Comparison of ENCODE assay signal across 31 cellular contexts in the genomic region with DNA sequence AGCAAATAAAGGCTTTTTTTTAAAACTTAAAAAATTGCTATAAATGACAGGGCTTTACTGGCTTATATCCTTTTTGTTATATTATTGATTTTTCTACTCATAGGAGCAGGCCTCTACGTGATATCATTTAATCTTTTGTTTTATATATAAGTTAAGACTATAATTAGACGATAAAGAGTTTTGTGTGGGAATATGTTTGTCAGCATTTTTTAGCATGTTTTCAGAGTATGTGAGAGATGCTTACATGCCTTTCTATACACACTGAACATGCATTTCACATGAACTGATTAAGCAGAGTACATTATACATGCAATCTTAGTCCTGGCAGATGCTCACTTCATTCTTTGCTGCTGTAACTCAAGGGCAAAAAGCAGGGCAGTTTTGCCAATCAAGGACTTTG. TPM values are rescaled to one million over a fixed set of nuclear protein-coding genes. Genes with fewer than 3 reads are reported as not detected.
DNase-seq lines count a peak whose midpoint lies in the region; ATAC-seq, FAIRE-seq and TF ChIP-seq lines count a peak whose summit lies in the region.
"Had no signal": no experiment of that assay in that cellular context is flagged by ENCODE, and none has a peak within 500 bp of the region (broad histone marks: within the 10 kb centered on the region; RNA-seq: fewer than 3 reads in every experiment).

No MANE protein-coding gene starts in this region.

- no peak overlapping the region for H3K4me3 Mint-ChIP-seq in GM23338
- H3K4me3 Mint-ChIP-seq: CD14-positive monocyte; CD4-positive, alpha-beta memory T cell; CD4-positive, CD25-positive, alpha-beta regulatory T cell; CD8-positive, alpha-beta memory T cell had no signal

- no peak overlapping the region for H3K27ac ChIP-seq in HepG2 (ENCODE audit: extremely low read length, insufficient read depth, low read length)
- no peak overlapping the region for H3K27ac ChIP-seq in right lobe of liver
- no peak overlapping the region for H3K27ac ChIP-seq in GM23338 (ENCODE audit: low read depth)
- H3K27ac ChIP-seq in SK-N-MC: no peak overlapping the region
- H3K27ac ChIP-seq in colonic mucosa: no peak overlapping the region
- no peak overlapping the region for H3K27ac ChIP-seq in PC-3 (ENCODE audit: low read length)
- H3K27ac ChIP-seq: 22Rv1, BLaER1 had no signal

- H3K79me2 ChIP-seq in HepG2 (ENCODE audit: insufficient read depth, low read length) (no peaks in the 10 kb centered on the region), GM23338 (replicated peaks; ENCODE audit: insufficient read depth) (no peaks in the 10 kb centered on the region), PC-3 (ENCODE audit: low read length) (no peaks in the 10 kb centered on the region)

- H3K36me3 ChIP-seq in HepG2 (replicated peaks in 1 of 2; ENCODE audit: control insufficient read depth in 1 of 2, insufficient read depth in 2 of 2, low read length in 2 of 2) (no peaks in the 10 kb centered on the region), right lobe of liver (no peaks in the 10 kb centered on the region), GM23338 (ENCODE audit: insufficient read depth) (no peaks in the 10 kb centered on the region), SK-N-MC (ENCODE audit: insufficient read depth, low read length) (no peaks in the 10 kb centered on the region), colonic mucosa (no peaks in the 10 kb centered on the region), PC-3 (ENCODE audit: low read depth, low read length) (no peaks in the 10 kb centered on the region)
- H3K36me3 ChIP-seq: BE2C, BLaER1 had no signal

- peaks cover 9% of the 10 kb centered on the region; the same call in 2 of the 3 replicates for H3K4me1 Mint-ChIP-seq in GM23338
- H3K4me1 Mint-ChIP-seq: CD4-positive, alpha-beta memory T cell; CD4-positive, CD25-positive, alpha-beta regulatory T cell; CD8-positive, alpha-beta memory T cell had no signal

- H3K9me3 ChIP-seq in HepG2 (ENCODE audit: low read length) (no peaks in the 10 kb centered on the region), right lobe of liver (no peaks in the 10 kb centered on the region), SK-N-MC (ENCODE audit: low read depth, low read length) (no peaks in the 10 kb centered on the region), colonic mucosa (no peaks in the 10 kb centered on the region), PC-3 (ENCODE audit: low read length) (no peaks in the 10 kb centered on the region)
- H3K9me3 ChIP-seq: BE2C, BLaER1 had no signal

- CTCF ChIA-PET in HepG2 (lab: Yijun Ruan, JAX; ENCODE audit: low intra/inter-chr PET ratio, low total read pairs) (no interaction called here), PC-3 (lab: Charles Lee) (no interaction called here)

- no peak overlapping the region for H3K4me3 ChIP-seq in HepG2 (replicated peaks in 1 of 3; ENCODE audit: insufficient read depth in 1 of 3, low read depth in 2 of 3, low read length in 3 of 3)
- H3K4me3 ChIP-seq in right lobe of liver: no peak overlapping the region
- no peak overlapping the region for H3K4me3 ChIP-seq in GM23338
- H3K4me3 ChIP-seq in SK-N-MC: no peak overlapping the region
- no peak overlapping the region for H3K4me3 ChIP-seq in colonic mucosa
- H3K4me3 ChIP-seq in PC-3 (ENCODE audit: low read length): no peak overlapping the region
- H3K4me3 ChIP-seq: BLaER1 had no signal

- H3K27me3 ChIP-seq in HepG2 (ENCODE audit: control insufficient read depth in 1 of 2, insufficient read depth in 2 of 2, low read length in 2 of 2) (peaks cover 0 to 20% of the 10 kb centered on the region in 2 experiments; a peak in 2 of 5 replicates), right lobe of liver (no peaks in the 10 kb centered on the region), GM23338 (ENCODE audit: insufficient read depth) (no peaks in the 10 kb centered on the region), colonic mucosa (no peaks in the 10 kb centered on the region), PC-3 (ENCODE audit: low read length) (peaks cover 31% of the 10 kb centered on the region)
- H3K27me3 ChIP-seq: BLaER1 had no signal

- POLR2A ChIA-PET in HepG2 (lab: Yijun Ruan, JAX) (no interaction called here), PC-3 (lab: Charles Lee; ENCODE audit: unreplicated experiment) (no interaction called here)

- H3F3A ChIP-seq in GM23338 (replicated peaks; ENCODE audit: low read depth): no peaks in the 10 kb centered on the region
- H3F3A ChIP-seq in PC-3 (ENCODE audit: low read length, unreplicated experiment): no peaks in the 10 kb centered on the region

- H3K27me3 Mint-ChIP-seq in GM23338 (ENCODE audit: insufficient read depth, low read depth, poor library complexity): peaks cover 4% of the 10 kb centered on the region

- H3K4me1 ChIP-seq in HepG2 (ENCODE audit: insufficient read depth, low read length) (no peaks in the 10 kb centered on the region), right lobe of liver (no peaks in the 10 kb centered on the region), GM23338 (ENCODE audit: insufficient read depth) (peaks cover 5% of the 10 kb centered on the region; the same call in 1 of the 2 replicates), colonic mucosa (no peaks in the 10 kb centered on the region), PC-3 (ENCODE audit: insufficient read depth, low read length) (no peaks in the 10 kb centered on the region)
- H3K4me1 ChIP-seq: BE2C, BLaER1 had no signal

- no peaks in the 10 kb centered on the region for H3K9me2 ChIP-seq in GM23338 (ENCODE audit: insufficient read depth)
- H3K9me2 ChIP-seq in PC-3 (replicated peaks; ENCODE audit: low read length): no peaks in the 10 kb centered on the region

- intact Hi-C loops in HepG2 (cut with micrococcal nuclease; ENCODE audit: unreplicated experiment): no loop called here
- intact Hi-C loops in right lobe of liver (cut with DNase I): no loop called here
- intact Hi-C loops in colonic mucosa (cut with DNase I): no loop called here
- intact Hi-C loops in PC-3 (cut with micrococcal nuclease): no loop called here

- no peak for TF ChIP-seq EP300 in HepG2 (IDR thresholded peaks at IDR 0.05; ENCODE audit: low read depth in 2 of 2, low read length in 2 of 2)
- TF ChIP-seq EP300 in HepG2 (CRISPR knock-in tag; IDR thresholded peaks at IDR 0.05; ENCODE audit: borderline replicate concordance): no peak

- WGBS in HepG2 (ENCODE audit: low lambda C conversion rate): 17% methylated on average over 2 of the region's 2 CpGs
- 87% methylated on average over 2 of the region's 2 CpGs for WGBS in right lobe of liver (ENCODE audit: insufficient coverage, low coverage, low lambda C conversion rate, missing lambda C conversion rate)

- FAIRE-seq in HepG2 (lab: Jason Lieb, UNC): no peak
- FAIRE-seq: GM12891, GM19239 had no signal

- no peak for TF ChIP-seq RAD21 in HepG2 (CRISPR knock-in tag; IDR thresholded peaks at IDR 0.05)

- BruUV-seq in HepG2 (replicated peaks; lab: Mats Ljungman, UMichigan): no TSS peak
- no TSS peak for BruUV-seq in PC-3 (replicated peaks; lab: Mats Ljungman, UMichigan)

- H3K9me3 Mint-ChIP-seq in GM23338: no peaks in the 10 kb centered on the region
- H3K9me3 Mint-ChIP-seq: CD4-positive, alpha-beta memory T cell; CD4-positive, CD25-positive, alpha-beta regulatory T cell; CD8-positive, alpha-beta memory T cell had no signal

- no peak for DNase-seq in HepG2 (ENCODE audit: low spot score)
- no peak for DNase-seq in right lobe of liver
- no peak for DNase-seq in GM23338 (ENCODE audit: low spot score)
- DNase-seq in SK-N-MC (ENCODE audit: low read depth, low spot score): no peak
- no peak for DNase-seq in colonic mucosa
- no peak for DNase-seq in PC-3
- DNase-seq: ACHN; BE2C; C1 segment of cervical spinal cord; CD4-positive, alpha-beta memory T cell; CD4-positive, CD25-positive, alpha-beta regulatory T cell; CD8-positive, alpha-beta memory T cell; COR-L47; DMS 273 treated with DMSO at 0.1 percent for 48 hours; DMS153; DMS53; DMS79; DND-41; EL; GF-D8 had no signal

- H3K36me3 Mint-ChIP-seq in GM23338 (ENCODE audit: low read depth): no peaks in the 10 kb centered on the region
- H3K36me3 Mint-ChIP-seq: CD14-positive monocyte; CD4-positive, alpha-beta memory T cell; CD4-positive, CD25-positive, alpha-beta regulatory T cell; CD8-positive, alpha-beta memory T cell had no signal

- H3K27ac Mint-ChIP-seq in GM23338: no peak overlapping the region
- H3K27ac Mint-ChIP-seq: CD14-positive monocyte; CD4-positive, alpha-beta memory T cell; CD4-positive, CD25-positive, alpha-beta regulatory T cell; CD8-positive, alpha-beta memory T cell had no signal

- no peak overlapping the region for H2AFZ ChIP-seq in HepG2 (ENCODE audit: low read length)
- 0 out of 2 replicates have a peak overlapping the region, but pooled peaks have one; percentile 24 for H2AFZ ChIP-seq in GM23338
- no peak overlapping the region for H2AFZ ChIP-seq in PC-3 (ENCODE audit: low read length)

- H4K20me1 ChIP-seq in HepG2 (ENCODE audit: insufficient read depth, low read length) (no peaks in the 10 kb centered on the region), GM23338 (replicated peaks; ENCODE audit: insufficient read depth) (no peaks in the 10 kb centered on the region), PC-3 (ENCODE audit: low read length) (no peaks in the 10 kb centered on the region)
- H4K20me1 ChIP-seq: BLaER1 had no signal

- no peak for ATAC-seq in HepG2
- ATAC-seq in right lobe of liver: no peak
- ATAC-seq in GM23338: no peak
- ATAC-seq in PC-3: no peak
- ATAC-seq in HG02885 (IDR thresholded peaks at IDR 0.05; ENCODE audit: poor library complexity, unreplicated experiment): no peak

- no peak overlapping the region for H3K9ac ChIP-seq in HepG2 (ENCODE audit: insufficient read depth, low read depth, low read length)
- peak overlapping the region; percentile 28 for H3K9ac ChIP-seq in SK-N-MC (ENCODE audit: insufficient read length)
- no peak overlapping the region for H3K9ac ChIP-seq in colonic mucosa (ENCODE audit: low read depth in 2 of 2, low read length in 2 of 2)
- no peak overlapping the region for H3K9ac ChIP-seq in PC-3 (ENCODE audit: low read length)
- H3K9ac ChIP-seq: BLaER1 had no signal

- TF ChIP-seq POLR2A in HepG2 (IDR thresholded peaks at IDR 0.05; ENCODE audit: insufficient read depth in 1 of 2, low read depth in 2 of 2, low read length in 2 of 2) (no peak), right lobe of liver (IDR thresholded peaks at IDR 0.05) (no peak)

- in situ Hi-C loops in HepG2 (cut with HindIII; ENCODE audit: extremely low pct_ligation_motif_present, low pct_unique_long_range_greater_than_20kb): no loop called here

- TF ChIP-seq CTCF in HepG2 (CRISPR knock-in tag; IDR thresholded peaks at IDR 0.05) (no peak), right lobe of liver (IDR thresholded peaks at IDR 0.05) (no peak), GM23338 (conservative IDR thresholded peaks at IDR 0.05; ENCODE audit: low read depth in 2 of 2) (no peak), colonic mucosa (IDR thresholded peaks at IDR 0.05) (no peak), PC-3 (conservative IDR thresholded peaks at IDR 0.05; ENCODE audit: low read depth, low read length) (no peak)

- H3K4me2 ChIP-seq in HepG2 (ENCODE audit: low read depth, low read length) (no peak overlapping the region), GM23338 (no peak overlapping the region), PC-3 (ENCODE audit: low read length) (no peak overlapping the region)
- H3K4me2 ChIP-seq: BLaER1 had no signal

RNA-seq across cellular contexts. Expression of gene KRT222, which starts 7.7 kb away (rescaled TPM):
- total RNA-seq in HepG2 (2016; rRNA removed; fragmentation: Illumina TruSeq; extraction: Trizol) (not detected in 2 replicates), right lobe of liver (1 to 10 TPM; 1.2 to 3.2 (median 1.9) TPM), colonic mucosa (under 1 TPM in 1 of 2 donors, not detected in 1; 0.69 TPM), PC-3 (2014; rRNA removed) (not detected in 2 replicates)
- total RNA-seq in HepG2 (2016; cell fraction: cytosol; rRNA removed; fragmentation: Illumina TruSeq; extraction: Trizol; ENCODE audit: low read depth): not detected in 2 replicates
- total RNA-seq in HepG2 (2016; cell fraction: insoluble cytoplasmic fraction; rRNA removed; fragmentation: Illumina TruSeq; extraction: Trizol): not detected in 2 replicates
- not detected in 2 replicates for total RNA-seq in HepG2 (2016; cell fraction: membrane; rRNA removed; fragmentation: Illumina TruSeq; extraction: Trizol)
- not detected in 2 replicates for total RNA-seq in HepG2 (2016; cell fraction: nucleus; rRNA removed; fragmentation: Illumina TruSeq; extraction: Trizol)
- polyA plus RNA-seq in HepG2 (2011; rRNA removed) (not detected in 2 replicates), GM23338 (2016; fragmentation: Nextera tagmentation; extraction: Ambion mirVana) (0.49 TPM in 1 of 2 replicates, not detected in the other)
- not detected in 2 replicates for polyA plus RNA-seq in HepG2 (2011; cell fraction: cytosol; rRNA removed)
- not detected in 2 replicates for polyA plus RNA-seq in HepG2 (2011; cell fraction: nucleus; rRNA removed)
- not detected in 2 replicates for polyA plus RNA-seq in HepG2 (2012)
- polyA plus RNA-seq in HepG2 (2016; cell fraction: cytosol; fragmentation: Illumina TruSeq; extraction: Trizol; ENCODE audit: low read depth): not detected in 2 replicates
- polyA plus RNA-seq in HepG2 (2016; cell fraction: insoluble cytoplasmic fraction; fragmentation: Illumina TruSeq; extraction: Trizol; ENCODE audit: low read depth): not detected in 2 replicates
- polyA plus RNA-seq in HepG2 (2016; cell fraction: membrane; fragmentation: Illumina TruSeq; extraction: Trizol; ENCODE audit: low read depth): not detected in 2 replicates
- not detected in 2 replicates for polyA plus RNA-seq in HepG2 (2016; cell fraction: nucleus; fragmentation: Illumina TruSeq; extraction: Trizol; ENCODE audit: insufficient read depth, low read depth)
- not detected in 2 replicates for polyA minus RNA-seq in HepG2 (2011; rRNA and poly(A)+ RNA removed; ENCODE audit: low replicate concordance)
- not detected in 2 replicates for polyA minus RNA-seq in HepG2 (2011; cell fraction: cytosol; rRNA and poly(A)+ RNA removed)
- polyA minus RNA-seq in HepG2 (2011; cell fraction: nucleus; rRNA and poly(A)+ RNA removed): not detected in 2 replicates
- total RNA-seq in GM23338 (2014; rRNA removed; shearing (Covaris generic)): 0.12 TPM in 1 of 2 replicates, not detected in the other
- total RNA-seq: A172; A673; CD4-positive, alpha-beta memory T cell; CD4-positive, CD25-positive, alpha-beta regulatory T cell; CD8-positive, alpha-beta memory T cell; Daoy; G401 had no signal
- polyA plus RNA-seq: AG04450; CD14-positive monocyte; CD4-positive, alpha-beta memory T cell; CD8-positive, alpha-beta memory T cell had no signal

RNA-seq across cellular contexts. Expression of gene SMARCE1, which starts 25.0 kb away (rescaled TPM):
- 127 and 168 TPM in 2 replicates for total RNA-seq in HepG2 (2016; rRNA removed; fragmentation: Illumina TruSeq; extraction: Trizol)
- 29.3 and 32.5 TPM in 2 replicates for total RNA-seq in HepG2 (2016; cell fraction: cytosol; rRNA removed; fragmentation: Illumina TruSeq; extraction: Trizol; ENCODE audit: low read depth)
- 131 and 158 TPM in 2 replicates for total RNA-seq in HepG2 (2016; cell fraction: insoluble cytoplasmic fraction; rRNA removed; fragmentation: Illumina TruSeq; extraction: Trizol)
- total RNA-seq in HepG2 (2016; cell fraction: membrane; rRNA removed; fragmentation: Illumina TruSeq; extraction: Trizol): 43.0 and 52.4 TPM in 2 replicates
- 127 and 130 TPM in 2 replicates for total RNA-seq in HepG2 (2016; cell fraction: nucleus; rRNA removed; fragmentation: Illumina TruSeq; extraction: Trizol)
- 34.6 and 43.5 TPM in 2 replicates for polyA plus RNA-seq in HepG2 (2011; rRNA removed)
- 18.5 and 25.3 TPM in 2 replicates for polyA plus RNA-seq in HepG2 (2011; cell fraction: cytosol; rRNA removed)
- 28.3 and 35.1 TPM in 2 replicates for polyA plus RNA-seq in HepG2 (2011; cell fraction: nucleus; rRNA removed)
- 73.1 and 98.6 TPM in 2 replicates for polyA plus RNA-seq in HepG2 (2012)
- 23.9 and 24.7 TPM in 2 replicates for polyA plus RNA-seq in HepG2 (2016; cell fraction: cytosol; fragmentation: Illumina TruSeq; extraction: Trizol; ENCODE audit: low read depth)
- 212 and 228 TPM in 2 replicates for polyA plus RNA-seq in HepG2 (2016; cell fraction: insoluble cytoplasmic fraction; fragmentation: Illumina TruSeq; extraction: Trizol; ENCODE audit: low read depth)
- 29.4 and 33.5 TPM in 2 replicates for polyA plus RNA-seq in HepG2 (2016; cell fraction: membrane; fragmentation: Illumina TruSeq; extraction: Trizol; ENCODE audit: low read depth)
- 131 and 136 TPM in 2 replicates for polyA plus RNA-seq in HepG2 (2016; cell fraction: nucleus; fragmentation: Illumina TruSeq; extraction: Trizol; ENCODE audit: insufficient read depth, low read depth)
- 17.7 and 44.6 TPM in 2 replicates for polyA minus RNA-seq in HepG2 (2011; rRNA and poly(A)+ RNA removed; ENCODE audit: low replicate concordance)
- 18.0 and 20.6 TPM in 2 replicates for polyA minus RNA-seq in HepG2 (2011; cell fraction: cytosol; rRNA and poly(A)+ RNA removed)
- 170 and 179 TPM in 2 replicates for polyA minus RNA-seq in HepG2 (2011; cell fraction: nucleus; rRNA and poly(A)+ RNA removed)
- total RNA-seq in right lobe of liver: 10 to 100 TPM; 28.8 to 47.1 (median 33.5) TPM
- total RNA-seq in GM23338 (2014; rRNA removed; shearing (Covaris generic)): 77.6 and 101 TPM in 2 replicates
- polyA plus RNA-seq in GM23338 (2016; fragmentation: Nextera tagmentation; extraction: Ambion mirVana): 230 and 258 TPM in 2 replicates
- 10 to 100 TPM; 73.0 to 80.9 TPM for total RNA-seq in colonic mucosa
- 57.9 and 64.7 TPM in 2 replicates for total RNA-seq in PC-3 (2014; rRNA removed)

RNA-seq across cellular contexts. Expression of gene KRT24, which starts 30.9 kb away (rescaled TPM):
- total RNA-seq in HepG2 (2016; rRNA removed; fragmentation: Illumina TruSeq; extraction: Trizol) (not detected in 2 replicates), right lobe of liver (not detected), colonic mucosa (1 to 10 TPM in 1 of 2 donors, under 1 TPM in 1; 0.57 to 1.1 TPM), PC-3 (2014; rRNA removed) (not detected in 2 replicates)
- not detected in 2 replicates for total RNA-seq in HepG2 (2016; cell fraction: cytosol; rRNA removed; fragmentation: Illumina TruSeq; extraction: Trizol; ENCODE audit: low read depth)
- total RNA-seq in HepG2 (2016; cell fraction: insoluble cytoplasmic fraction; rRNA removed; fragmentation: Illumina TruSeq; extraction: Trizol): not detected in 2 replicates
- not detected in 2 replicates for total RNA-seq in HepG2 (2016; cell fraction: membrane; rRNA removed; fragmentation: Illumina TruSeq; extraction: Trizol)
- total RNA-seq in HepG2 (2016; cell fraction: nucleus; rRNA removed; fragmentation: Illumina TruSeq; extraction: Trizol): not detected in 2 replicates
- polyA plus RNA-seq in HepG2 (2011; rRNA removed) (not detected in 2 replicates), GM23338 (2016; fragmentation: Nextera tagmentation; extraction: Ambion mirVana) (not detected in 2 replicates)
- polyA plus RNA-seq in HepG2 (2011; cell fraction: cytosol; rRNA removed): not detected in 2 replicates
- not detected in 2 replicates for polyA plus RNA-seq in HepG2 (2011; cell fraction: nucleus; rRNA removed)
- not detected in 2 replicates for polyA plus RNA-seq in HepG2 (2012)
- not detected in 2 replicates for polyA plus RNA-seq in HepG2 (2016; cell fraction: cytosol; fragmentation: Illumina TruSeq; extraction: Trizol; ENCODE audit: low read depth)
- not detected in 2 replicates for polyA plus RNA-seq in HepG2 (2016; cell fraction: insoluble cytoplasmic fraction; fragmentation: Illumina TruSeq; extraction: Trizol; ENCODE audit: low read depth)
- not detected in 2 replicates for polyA plus RNA-seq in HepG2 (2016; cell fraction: membrane; fragmentation: Illumina TruSeq; extraction: Trizol; ENCODE audit: low read depth)
- not detected in 2 replicates for polyA plus RNA-seq in HepG2 (2016; cell fraction: nucleus; fragmentation: Illumina TruSeq; extraction: Trizol; ENCODE audit: insufficient read depth, low read depth)
- polyA minus RNA-seq in HepG2 (2011; rRNA and poly(A)+ RNA removed; ENCODE audit: low replicate concordance): not detected in 2 replicates
- not detected in 2 replicates for polyA minus RNA-seq in HepG2 (2011; cell fraction: cytosol; rRNA and poly(A)+ RNA removed)
- not detected in 2 replicates for polyA minus RNA-seq in HepG2 (2011; cell fraction: nucleus; rRNA and poly(A)+ RNA removed)
- not detected in 2 replicates for total RNA-seq in GM23338 (2014; rRNA removed; shearing (Covaris generic))
- total RNA-seq: A172; A673; CD4-positive, alpha-beta memory T cell; CD4-positive, CD25-positive, alpha-beta regulatory T cell; CD8-positive, alpha-beta memory T cell; Daoy; G401 had no signal
- polyA plus RNA-seq: AG04450; CD14-positive monocyte; CD4-positive, alpha-beta memory T cell; CD8-positive, alpha-beta memory T cell had no signal
